ENCODE assay signal across 8 cellular contexts in the genomic region with DNA sequence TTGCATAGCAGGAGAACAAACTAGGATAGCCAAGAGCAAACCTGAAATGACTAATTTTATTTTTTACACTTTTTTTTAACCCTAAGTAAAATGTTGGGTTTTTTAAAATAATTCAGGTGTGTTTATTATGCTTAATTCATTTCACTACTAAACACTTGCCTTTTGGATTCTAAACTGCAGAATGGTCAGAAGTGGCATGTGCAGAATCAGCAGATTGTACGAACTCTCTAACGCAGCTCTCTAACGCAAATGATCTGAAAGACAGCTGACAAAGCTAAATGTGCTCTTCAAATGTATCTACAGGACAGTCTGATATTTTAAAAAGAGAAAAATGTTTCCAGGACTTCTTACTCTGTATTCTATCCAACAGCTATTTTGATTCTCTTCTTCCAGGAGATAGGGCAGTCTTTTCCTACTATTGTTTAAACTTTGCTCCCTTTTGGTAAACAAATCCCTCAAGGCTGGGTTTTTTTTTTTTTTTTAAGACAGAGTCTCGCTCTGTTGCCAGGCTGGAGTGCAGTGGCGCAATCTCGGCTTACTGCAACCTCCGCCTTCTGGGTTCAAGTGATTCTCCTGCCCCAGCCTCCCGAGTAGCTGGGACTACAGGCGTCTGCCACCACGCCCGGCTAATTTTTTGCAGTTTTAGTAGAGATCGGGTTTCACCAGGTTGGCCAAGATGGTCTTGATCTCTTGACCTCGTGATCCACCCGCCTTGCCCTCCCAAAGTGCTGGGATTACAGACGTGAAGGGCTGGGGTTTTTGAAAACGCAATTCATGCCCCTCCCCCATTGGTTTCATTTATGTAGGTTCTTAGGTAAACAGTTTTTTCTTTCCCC. TPM values are rescaled to one million over a fixed set of nuclear protein-coding genes. Genes with fewer than 3 reads are reported as not detected.
DNase-seq lines count a peak whose midpoint lies in the region; TF ChIP-seq lines count a peak whose summit lies in the region.

No MANE protein-coding gene starts in this region.

- POLR2A ChIA-PET in BJ (lab: Charles Lee), result no interaction called here

- H3K4me3 ChIP-seq in BJ (ENCODE audit: low read depth, low read length) (peak overlapping the region; percentile 97), colonic mucosa (peak overlapping the region; percentile 91), muscle layer of colon (ENCODE audit: low read depth in 1 of 2, low read length in 2 of 2) (peak overlapping the region; percentile 85 to 95)

- DNase-seq in BJ (ENCODE audit: low read depth) (no peak), MV-4-11 (lab: John Stamatoyannopoulos, UW) (peak; percentile 49), colonic mucosa (peak; percentile 58), globus pallidus (ENCODE audit: low spot score) (no peak), GM20000 (ENCODE audit: low spot score) (no peak), NCI-H2081 (lab: John Stamatoyannopoulos, UW) (no peak), Kasumi-1 (lab: John Stamatoyannopoulos, UW) (no peak)

- intact Hi-C loops in colonic mucosa (cut with DNase I), result no loop called here

- H3K27ac ChIP-seq in colonic mucosa (peak overlapping the region; percentile 99), muscle layer of colon (ENCODE audit: low read depth, low read length) (no peak overlapping the region)

- TF ChIP-seq CTCF in BJ (IDR thresholded peaks at IDR 0.05; ENCODE audit: insufficient read depth, low read depth, low read length) (no peak), colonic mucosa (IDR thresholded peaks at IDR 0.05) (no peak), GM20000 (IDR thresholded peaks at IDR 0.05; ENCODE audit: extremely low read depth, missing control alignments) (no peak)

- CTCF ChIA-PET in BJ (lab: Yijun Ruan, JAX), result interaction anchor here (1.2 to 4.6 kb wide), 6 partner anchors 9 to 313 kb away, joined by 3 to 22 read pairs (median 4); no protein-coding TSS in a partner anchor

- H3K9ac ChIP-seq in colonic mucosa (ENCODE audit: low read depth in 2 of 2, low read length in 2 of 2) (peak overlapping the region; percentile 33 to 98), muscle layer of colon (ENCODE audit: low read length) (no peak overlapping the region)

- no peaks in the 10 kb centered on the region; the same call in 1 of the 2 replicates for H3K36me3 ChIP-seq in BJ (ENCODE audit: control insufficient read depth, insufficient read depth, low read length)
- no peaks in the 10 kb centered on the region for H3K36me3 ChIP-seq in colonic mucosa
- no peaks in the 10 kb centered on the region for H3K36me3 ChIP-seq in muscle layer of colon (ENCODE audit: insufficient read depth, low read length)

- H3K9me3 ChIP-seq in colonic mucosa (no peaks in the 10 kb centered on the region), muscle layer of colon (ENCODE audit: low read length) (no peaks in the 10 kb centered on the region)

- H3K4me1 ChIP-seq in colonic mucosa (peaks cover 15% of the 10 kb centered on the region), muscle layer of colon (ENCODE audit: insufficient read depth, low read length) (peaks cover 16% of the 10 kb centered on the region)

- H3K27me3 ChIP-seq in BJ (ENCODE audit: control insufficient read depth, insufficient read depth, low read length) (no peaks in the 10 kb centered on the region), colonic mucosa (no peaks in the 10 kb centered on the region), muscle layer of colon (ENCODE audit: control insufficient read depth in 1 of 2, insufficient read depth in 2 of 2, low read length in 2 of 2) (no peaks in the 10 kb centered on the region)

RNA-seq across cellular contexts. Expression of a gene that starts 1.3 kb away (rescaled TPM):
- 13.2 and 21.7 TPM in 2 replicates for polyA plus RNA-seq in BJ (2011; rRNA removed)
- 1.4 and 3.2 TPM in 2 replicates for polyA minus RNA-seq in BJ (2011; rRNA and poly(A)+ RNA removed)
- total RNA-seq in colonic mucosa, result 10 to 100 TPM; 21.3 to 24.6 TPM

RNA-seq across cellular contexts. Expression of a gene that starts 1.7 kb away (rescaled TPM):
- 15.5 and 26.9 TPM in 2 replicates for polyA plus RNA-seq in BJ (2011; rRNA removed)
- 13.6 and 18.1 TPM in 2 replicates for polyA minus RNA-seq in BJ (2011; rRNA and poly(A)+ RNA removed)
- 10 to 100 TPM; 57.4 to 85.7 TPM for total RNA-seq in colonic mucosa

RNA-seq across cellular contexts. Expression of a gene that starts 58.6 kb away (rescaled TPM):
- polyA plus RNA-seq in BJ (2011; rRNA removed), result 2.3 and 5.5 TPM in 2 replicates
- polyA minus RNA-seq in BJ (2011; rRNA and poly(A)+ RNA removed), result 3.7 and 4.0 TPM in 2 replicates
- 10 to 100 TPM; 21.6 to 22.9 TPM for total RNA-seq in colonic mucosa

Comparison
In these comparisons a context has a peak if more than half of its experiments do, and no peak if none do; other contexts are left out.
1. DNase-seq: peak in MV-4-11 (single experiment) and colonic mucosa (single experiment); none in BJ (single experiment), globus pallidus (single experiment), GM20000 (single experiment), NCI-H2081 (0 of 2) and Kasumi-1 (0 of 2).
2. Peak in every context shown above with its lines, with median percentiles within 50 percentile points of each other: H3K4me3 ChIP-seq.